15 cellular contexts compared by ENCODE assay signal in genomic region chr1:63698001-63698838, GRCh38.
DNase-seq lines count a peak whose midpoint lies in the region; ATAC-seq and FAIRE-seq lines count a peak whose summit lies in the region.
"Had no signal": no experiment of that assay in that cellular context is flagged by ENCODE, and none has a peak within 500 bp of the region (broad histone marks: within the 10 kb centered on the region; RNA-seq: fewer than 3 reads in every experiment).

No MANE protein-coding gene starts in this region.

- no peaks in the 10 kb centered on the region for H3K4me1 Mint-ChIP-seq in activated CD4-positive, alpha-beta T cell treated with anti-CD3 and anti-CD28 coated beads for 36 hours

- H3K27me3 Mint-ChIP-seq in activated CD4-positive, alpha-beta T cell treated with anti-CD3 and anti-CD28 coated beads for 36 hours, result peaks cover 2% of the 10 kb centered on the region

- H3K9ac ChIP-seq in rectal smooth muscle tissue (ENCODE audit: low read length), result no peak overlapping the region

- no peak overlapping the region for H3K4me3 ChIP-seq in right cardiac atrium (ENCODE audit: low read length)
- H3K4me3 ChIP-seq in rectal smooth muscle tissue (ENCODE audit: low read length), result no peak overlapping the region
- H3K4me3 ChIP-seq: cardiac muscle cell, spleen had no signal

- no peaks in the 10 kb centered on the region for H3K9me3 Mint-ChIP-seq in activated CD4-positive, alpha-beta T cell treated with anti-CD3 and anti-CD28 coated beads for 36 hours (ENCODE audit: low read depth)
- H3K9me3 Mint-ChIP-seq: activated T-helper 2 cell treated with anti-CD3 and anti-CD28 coated beads, Interferon-gamma antibody, Interleukin-2, Interleukin-4, amounts not matched to agents 10 μg/mL and 5 μg/mL and 100 μg/mL, durations not matched to agents 14 hours and 24 hours and 36 hours had no signal

- peak; percentile 35 for DNase-seq in AG08395 (ENCODE audit: low spot score)
- DNase-seq in caudate nucleus (lab: John Stamatoyannopoulos, UW), result peak in 16 of 61 donors; percentile 1 to 20 (median 7)
- peak; percentile 62 to 81 (median 79) for DNase-seq in right cardiac atrium
- no peak for DNase-seq in activated CD4-positive, alpha-beta T cell treated with anti-CD3 and anti-CD28 coated beads for 36 hours
- DNase-seq in HK-2 (ENCODE audit: unreplicated experiment), result no peak
- DNase-seq in frontal cortex (ENCODE audit: low spot score in 2 of 2), result no peak
- DNase-seq: activated CD4-positive, alpha-beta T cell treated with anti-CD3 and anti-CD28 coated beads for 48 hours; NCI-H226; spleen had no signal

- CTCF ChIA-PET in activated CD4-positive, alpha-beta T cell treated with anti-CD3 and anti-CD28 coated beads for 36 hours (lab: Charles Lee), result no interaction called here

- H3K27ac ChIP-seq in caudate nucleus (ENCODE audit: low read depth, low read length) (peak overlapping the region; percentile 71), right cardiac atrium (ENCODE audit: low read length) (peak overlapping the region; percentile 92), rectal smooth muscle tissue (ENCODE audit: low read depth, low read length) (peak overlapping the region; percentile 92)
- H3K27ac ChIP-seq: cardiac muscle cell, spleen had no signal

- no peak overlapping the region for H3K27ac Mint-ChIP-seq in activated CD4-positive, alpha-beta T cell treated with anti-CD3 and anti-CD28 coated beads for 36 hours
- H3K27ac Mint-ChIP-seq: activated T-helper 2 cell treated with anti-CD3 and anti-CD28 coated beads, Interferon-gamma antibody, Interleukin-2, Interleukin-4, amounts not matched to agents 10 μg/mL and 5 μg/mL and 100 μg/mL, durations not matched to agents 14 hours and 24 hours and 36 hours had no signal

- H3K27me3 ChIP-seq in right cardiac atrium (ENCODE audit: control insufficient read depth, insufficient read depth), result no peaks in the 10 kb centered on the region
- H3K27me3 ChIP-seq in rectal smooth muscle tissue (ENCODE audit: control insufficient read depth, insufficient read depth, low read length), result no peaks in the 10 kb centered on the region
- H3K27me3 ChIP-seq: cardiac muscle cell, spleen had no signal

- intact Hi-C loops in right cardiac atrium (cut with DNase I), result loop anchor here in 3 of 4 donors (5.0 to 10.0 kb wide), 4 partner anchors 77 to 447 kb away; partner anchors contain the start of gene ROR1 (in 1 of the 3)
- intact Hi-C loops in activated CD4-positive, alpha-beta T cell treated with anti-CD3 and anti-CD28 coated beads for 36 hours (cut with DNase I, micrococcal nuclease), result no loop called here

- H3K36me3 ChIP-seq in rectal smooth muscle tissue (ENCODE audit: control insufficient read depth, insufficient read depth, low read length), result no peaks in the 10 kb centered on the region
- H3K36me3 ChIP-seq: cardiac muscle cell, spleen had no signal

- H3K4me1 ChIP-seq in right cardiac atrium (ENCODE audit: control insufficient read depth, insufficient read depth, low read length) (peaks cover 5% of the 10 kb centered on the region), rectal smooth muscle tissue (ENCODE audit: control insufficient read depth, insufficient read depth, low read length) (peaks cover 20% of the 10 kb centered on the region)
- H3K4me1 ChIP-seq: spleen had no signal

- WGBS in right cardiac atrium, result 49% methylated on average over 13 of the region's 13 CpGs

- no peak for FAIRE-seq in frontal cortex (lab: Jason Lieb, UNC)
- FAIRE-seq: A204.1, GM12892 had no signal

- no peak overlapping the region for H3K4me3 Mint-ChIP-seq in activated CD4-positive, alpha-beta T cell treated with anti-CD3 and anti-CD28 coated beads for 36 hours

- POLR2A ChIA-PET in activated CD4-positive, alpha-beta T cell treated with anti-CD3 and anti-CD28 coated beads for 36 hours (lab: Charles Lee), result interaction anchor here (0.6 kb wide), 1 partner anchor 550 kb away, joined by 3 read pairs; no protein-coding TSS in a partner anchor

- H3K9me3 ChIP-seq in right cardiac atrium (ENCODE audit: control insufficient read depth, low read length), result no peaks in the 10 kb centered on the region
- H3K9me3 ChIP-seq: spleen had no signal

- no peaks in the 10 kb centered on the region for H3K36me3 Mint-ChIP-seq in activated CD4-positive, alpha-beta T cell treated with anti-CD3 and anti-CD28 coated beads for 36 hours (ENCODE audit: low read depth)

- ATAC-seq in right cardiac atrium (peak; percentile 86 to 88), HG03457 (IDR thresholded peaks at IDR 0.05; ENCODE audit: unreplicated experiment) (no peak)
- no peak for ATAC-seq in activated CD4-positive, alpha-beta T cell treated with anti-CD3 and anti-CD28 coated beads for 36 hours

Comparison
In these comparisons a context has a peak if more than half of its experiments do, and no peak if none do; other contexts are left out.
1. DNase-seq: peak in AG08395 (single experiment) and right cardiac atrium (3 of 3); none in activated CD4-positive, alpha-beta T cell treated with anti-CD3 and anti-CD28 coated beads for 36 hours (single experiment), HK-2 (single experiment) and frontal cortex (0 of 2).
2. ATAC-seq: peak in right cardiac atrium (2 of 2); none in HG03457 (single experiment) and activated CD4-positive, alpha-beta T cell treated with anti-CD3 and anti-CD28 coated beads for 36 hours (single experiment).
3. intact Hi-C loops: an anchor here in right cardiac atrium (5.0 to 10.0 kb wide); none called in activated CD4-positive, alpha-beta T cell treated with anti-CD3 and anti-CD28 coated beads for 36 hours.
4. Peak in every context shown above with its lines, with median percentiles within 50 percentile points of each other: H3K27ac ChIP-seq.